ENCODE assay signal across 8 cellular contexts in genomic region chr9:4792054-4792571, GRCh38. TPM values are rescaled to one million over a fixed set of nuclear protein-coding genes. Genes with fewer than 3 reads are reported as not detected.
DNase-seq lines count a peak whose midpoint lies in the region; ATAC-seq and TF ChIP-seq lines count a peak whose summit lies in the region.

No MANE protein-coding gene starts in this region.

- DNase-seq in NCI-H82 (lab: John Stamatoyannopoulos, UW) (peak; percentile 75), NCI-H82 treated with DMSO at 0.1 percent for 48 hours (lab: John Stamatoyannopoulos, UW; ENCODE audit: unreplicated experiment) (no peak), T-cell (no peak), fibroblast of villous mesenchyme (ENCODE audit: low read depth) (no peak), medulla oblongata (ENCODE audit: extremely low spot score) (no peak)
- no peak for DNase-seq in stimulated activated CD4-positive, alpha-beta T cell treated with anti-CD3 and anti-CD28 coated beads, Interleukin-15, amount 100 ng/mL, for 24 hours

- H3K36me3 ChIP-seq in rectal smooth muscle tissue (ENCODE audit: control insufficient read depth, insufficient read depth, low read length), result no peaks in the 10 kb centered on the region

- ATAC-seq in HG03025 (IDR thresholded peaks at IDR 0.05; ENCODE audit: low FRiP score, unreplicated experiment) (peak; percentile 35), T-cell (replicated peaks in 1 of 4) (peak; percentile 43 to 51 (median 46))

- H3K4me1 Mint-ChIP-seq in T-cell, result peaks cover 34 to 46% (median 40%) of the 10 kb centered on the region in 3 donors

- peak overlapping the region; percentile 65 for H3K4me3 ChIP-seq in fibroblast of villous mesenchyme (ENCODE audit: low read depth, low read length)
- peak overlapping the region; percentile 72 for H3K4me3 ChIP-seq in rectal smooth muscle tissue (ENCODE audit: low read length)

- peak overlapping the region; percentile 95 to 96 (median 95) for H3K4me3 Mint-ChIP-seq in T-cell

- no peaks in the 10 kb centered on the region for H3K27me3 Mint-ChIP-seq in T-cell

- H3K36me3 Mint-ChIP-seq in T-cell, result no peaks in the 10 kb centered on the region

- POLR2A ChIA-PET in T-cell (lab: Charles Lee), result interaction anchor here in 1 of 2 donors (0.6 to 1.0 kb wide), 7 partner anchors 33 to 1265 kb away, joined by 3 to 4 read pairs (median 3); partner anchors contain the start of genes AK3 and CDC37L1

- no peaks in the 10 kb centered on the region for H3K27me3 ChIP-seq in rectal smooth muscle tissue (ENCODE audit: control insufficient read depth, insufficient read depth, low read length)

- peaks cover 3% of the 10 kb centered on the region for H3K4me1 ChIP-seq in rectal smooth muscle tissue (ENCODE audit: control insufficient read depth, insufficient read depth, low read length)

- TF ChIP-seq CTCF in fibroblast of villous mesenchyme (IDR thresholded peaks at IDR 0.05; ENCODE audit: insufficient read depth, low read depth, low read length), result no peak

- CTCF ChIA-PET in T-cell (lab: Charles Lee), result interaction anchor here (0.5 to 3.4 kb wide), 8 partner anchors 12 to 195 kb away, joined by 3 to 25 read pairs (median 4); no protein-coding TSS in a partner anchor

- H3K9ac ChIP-seq in rectal smooth muscle tissue (ENCODE audit: low read length), result no peak overlapping the region

- peak overlapping the region; percentile 84 to 88 for H3K27ac Mint-ChIP-seq in T-cell

- no peak overlapping the region for H3K27ac ChIP-seq in rectal smooth muscle tissue (ENCODE audit: low read depth, low read length)

- H3K9me3 Mint-ChIP-seq in T-cell, result no peaks in the 10 kb centered on the region

RNA-seq across cellular contexts. Expression of gene RCL1, which starts 0.6 kb away (rescaled TPM):
- total RNA-seq in T-cell (10 to 100 TPM; 22.0 to 38.7 (median 24.2) TPM), fibroblast of villous mesenchyme (9.7 and 10.4 TPM in 2 replicates)

RNA-seq across cellular contexts. Expression of gene AK3, which starts 51.1 kb away (rescaled TPM):
- total RNA-seq in T-cell (10 to 100 TPM; 20.0 to 25.7 (median 23.1) TPM), fibroblast of villous mesenchyme (54.4 and 72.5 TPM in 2 replicates)
